Comparison of ENCODE assay signal across 20 cellular contexts in the genomic region with DNA sequence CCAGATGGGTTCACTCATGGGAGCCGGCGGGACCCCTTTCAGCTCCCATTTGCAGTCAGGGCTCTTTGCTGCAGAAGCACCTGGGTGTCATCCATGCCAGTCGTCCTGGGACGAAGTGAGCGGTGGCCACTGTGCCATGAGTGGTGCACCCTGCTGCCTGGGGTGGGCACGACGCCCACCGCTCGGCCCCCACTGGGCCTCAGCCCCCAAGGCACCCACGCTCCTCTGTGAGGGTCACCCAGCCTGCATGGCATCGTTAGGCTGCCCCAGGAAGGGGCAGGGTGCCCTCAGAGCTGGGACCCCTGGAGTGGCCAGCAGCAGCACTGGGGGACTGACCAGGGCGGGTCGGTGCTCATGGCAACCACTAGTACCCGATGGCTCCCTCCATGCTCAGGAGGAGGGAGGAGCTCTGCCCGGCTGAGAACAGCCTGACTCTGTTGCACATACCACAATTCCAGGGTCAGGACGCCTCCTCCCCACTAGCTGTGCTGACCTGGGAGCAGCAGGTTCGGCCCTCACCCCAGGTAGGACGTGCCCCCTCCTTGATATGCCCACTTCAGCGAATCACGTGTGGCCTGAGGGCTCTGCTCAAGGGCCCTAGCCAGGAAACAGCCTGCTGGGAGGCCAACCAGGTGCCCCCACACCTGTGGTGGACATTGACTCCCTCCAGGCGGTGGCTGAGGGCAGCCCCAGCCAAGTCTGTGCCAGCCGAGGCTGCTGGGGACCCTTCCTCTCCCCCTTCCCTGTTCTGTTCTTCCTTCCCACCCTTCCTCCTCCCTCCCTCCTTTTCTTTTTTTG. TPM values are rescaled to one million over a fixed set of nuclear protein-coding genes. Genes with fewer than 3 reads are reported as not detected.
DNase-seq lines count a peak whose midpoint lies in the region; ATAC-seq and TF ChIP-seq lines count a peak whose summit lies in the region.
"Had no signal": no experiment of that assay in that cellular context is flagged by ENCODE, and none has a peak within 500 bp of the region (broad histone marks: within the 10 kb centered on the region; RNA-seq: fewer than 3 reads in every experiment).

No MANE protein-coding gene starts in this region.

- H3K4me1 Mint-ChIP-seq in natural killer cell treated with Interleukin-12 subunit alpha and Interleukin-12 subunit beta and Interleukin-15 and Interleukin-18, amount 100 ng/mL, for 72 hours (ENCODE audit: low read depth in 2 of 2) = no peaks in the 10 kb centered on the region
- no peaks in the 10 kb centered on the region for H3K4me1 Mint-ChIP-seq in natural killer cell

- H3K27me3 Mint-ChIP-seq in natural killer cell treated with Interleukin-12 subunit alpha and Interleukin-12 subunit beta and Interleukin-15 and Interleukin-18, amount 100 ng/mL, for 72 hours = peaks cover 21 to 24% of the 10 kb centered on the region in 2 donors
- H3K27me3 Mint-ChIP-seq in natural killer cell (ENCODE audit: low read depth in 2 of 2) = peaks cover 27 to 40% of the 10 kb centered on the region in 2 donors

- peak; percentile 57 for DNase-seq in natural killer cell treated with Interleukin-12 subunit alpha and Interleukin-12 subunit beta and Interleukin-15 and Interleukin-18, amount 100 ng/mL, for 72 hours (ENCODE audit: low spot score)
- DNase-seq in natural killer cell (no peak), left lung (peak; percentile 36 to 65), osteoblast (ENCODE audit: insufficient read length, low spot score, missing footprints) (peak; percentile 74), NCI-H1048 (lab: John Stamatoyannopoulos, UW) (no peak)
- DNase-seq: ACHN, DMS79, HCEC 1CT, Kasumi-1, MG63, NCI-H1092, NCI-H1436 treated with DMSO at 0.1 percent for 48 hours, NCI-H2029, NCI-H526, PC-3, RPMI8226 had no signal

- no peak overlapping the region for H3K27ac Mint-ChIP-seq in natural killer cell treated with Interleukin-12 subunit alpha and Interleukin-12 subunit beta and Interleukin-15 and Interleukin-18, amount 100 ng/mL, for 72 hours
- H3K27ac Mint-ChIP-seq in natural killer cell = no peak overlapping the region

- no peak overlapping the region for H3K4me2 ChIP-seq in osteoblast (ENCODE audit: insufficient read depth, low read length)

- H3K4me3 Mint-ChIP-seq in natural killer cell treated with Interleukin-12 subunit alpha and Interleukin-12 subunit beta and Interleukin-15 and Interleukin-18, amount 100 ng/mL, for 72 hours = no peak overlapping the region
- no peak overlapping the region for H3K4me3 Mint-ChIP-seq in natural killer cell

- no peak overlapping the region for H3K27ac ChIP-seq in left lung
- no peak overlapping the region for H3K27ac ChIP-seq in osteoblast (ENCODE audit: low read depth, low read length)
- H3K27ac ChIP-seq: C4-2B, HL-60 had no signal

- TF ChIP-seq CTCF in natural killer cell (IDR thresholded peaks at IDR 0.05) (no peak), left lung (IDR thresholded peaks at IDR 0.05) (no peak), osteoblast (IDR thresholded peaks at IDR 0.05; ENCODE audit: extremely low read depth, low read depth, low read length) (no peak)

- H3K36me3 ChIP-seq in left lung (no peaks in the 10 kb centered on the region), osteoblast (ENCODE audit: insufficient read depth, low read length) (no peaks in the 10 kb centered on the region)
- H3K36me3 ChIP-seq: MG63 had no signal

- ATAC-seq in natural killer cell treated with Interleukin-12 subunit alpha and Interleukin-12 subunit beta and Interleukin-15 and Interleukin-18, amount 100 ng/mL, for 72 hours = no peak
- ATAC-seq in natural killer cell = no peak
- peak; percentile 67 for ATAC-seq in left lung
- no peak for ATAC-seq in GM18520 (IDR thresholded peaks at IDR 0.05; ENCODE audit: unreplicated experiment)
- ATAC-seq in activated CD4-positive, CD25-positive, alpha-beta regulatory T cell treated with anti-CD3 and anti-CD28 coated beads, Interleukin-2, amount 50 U/mL, for 24 hours = no peak
- ATAC-seq: PC-3 had no signal

- H3K4me3 ChIP-seq in left lung (no peak overlapping the region), osteoblast (ENCODE audit: insufficient read depth, low read length) (no peak overlapping the region)
- H3K4me3 ChIP-seq: MG63 had no signal

- no peak overlapping the region for H2AFZ ChIP-seq in osteoblast (ENCODE audit: low read length)

- H4K20me1 ChIP-seq in osteoblast (ENCODE audit: insufficient read depth, low read length) = no peaks in the 10 kb centered on the region

- no peaks in the 10 kb centered on the region for H3K79me2 ChIP-seq in osteoblast (ENCODE audit: insufficient read depth, low read length)

- no peaks in the 10 kb centered on the region for H3K36me3 Mint-ChIP-seq in natural killer cell treated with Interleukin-12 subunit alpha and Interleukin-12 subunit beta and Interleukin-15 and Interleukin-18, amount 100 ng/mL, for 72 hours
- H3K36me3 Mint-ChIP-seq in natural killer cell = no peaks in the 10 kb centered on the region

- H3K4me1 ChIP-seq in left lung = no peaks in the 10 kb centered on the region
- no peaks in the 10 kb centered on the region for H3K4me1 ChIP-seq in osteoblast (ENCODE audit: insufficient read depth, low read length)

- no peaks in the 10 kb centered on the region for H3K9me3 ChIP-seq in left lung
- no peaks in the 10 kb centered on the region for H3K9me3 ChIP-seq in osteoblast (ENCODE audit: low read depth, low read length)
- H3K9me3 ChIP-seq: MG63 had no signal

- H3K27me3 ChIP-seq in left lung (peaks cover 0 to 59% of the 10 kb centered on the region in 2 donors), osteoblast (ENCODE audit: insufficient read depth, low read length) (peaks cover 48% of the 10 kb centered on the region)

- intact Hi-C loops in natural killer cell (cut with micrococcal nuclease) = no loop called here
- intact Hi-C loops in left lung (cut with DNase I) = no loop called here

- H3K9me3 Mint-ChIP-seq in natural killer cell treated with Interleukin-12 subunit alpha and Interleukin-12 subunit beta and Interleukin-15 and Interleukin-18, amount 100 ng/mL, for 72 hours = no peaks in the 10 kb centered on the region
- H3K9me3 Mint-ChIP-seq in natural killer cell = no peaks in the 10 kb centered on the region

RNA-seq across cellular contexts. Expression of gene CFAP46, which starts 28.5 kb away (rescaled TPM):
- total RNA-seq in natural killer cell treated with Interleukin-12 subunit alpha and Interleukin-12 subunit beta and Interleukin-15 and Interleukin-18, amount 100 ng/mL, for 72 hours = under 1 TPM in 1 of 2 donors, not detected in 1; 0.19 TPM
- total RNA-seq in natural killer cell (under 1 TPM in 1 of 3 donors, not detected in 2; 0.35 TPM), left lung (1 to 10 TPM; 1.2 to 4.1 TPM), osteoblast (under 0.01 and 0.29 TPM in 2 replicates)

Comparison
In these comparisons a context has a peak if more than half of its experiments do, and no peak if none do; other contexts are left out.
1. DNase-seq: peak in natural killer cell treated with Interleukin-12 subunit alpha and Interleukin-12 subunit beta and Interleukin-15 and Interleukin-18, amount 100 ng/mL, for 72 hours (single experiment), left lung (2 of 2) and osteoblast (single experiment); none in natural killer cell (single experiment) and NCI-H1048 (single experiment).